15 cellular contexts compared by ENCODE assay signal in the genomic region with DNA sequence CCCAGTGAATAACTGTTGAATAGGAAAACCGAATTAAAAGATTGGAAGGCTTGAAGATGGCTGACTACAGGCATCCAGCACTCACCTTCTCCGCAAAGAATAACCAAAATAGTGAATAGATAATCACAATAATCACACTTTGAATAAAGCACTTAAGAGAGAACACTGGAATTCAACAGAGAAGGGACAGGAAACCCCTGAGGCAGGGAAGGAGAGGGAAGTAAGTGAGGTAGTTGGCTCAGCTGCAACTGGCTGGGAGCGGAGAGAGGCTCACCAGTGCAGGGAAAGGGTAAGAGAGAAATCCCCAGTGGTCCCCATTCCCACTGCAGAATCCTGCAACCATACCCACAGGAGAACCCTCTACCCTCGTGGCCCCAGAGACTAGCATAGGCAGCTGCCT.
DNase-seq lines count a peak whose midpoint lies in the region; ATAC-seq and TF ChIP-seq lines count a peak whose summit lies in the region.
"Had no signal": no experiment of that assay in that cellular context is flagged by ENCODE, and none has a peak within 500 bp of the region (broad histone marks: within the 10 kb centered on the region; RNA-seq: fewer than 3 reads in every experiment).

No MANE protein-coding gene starts in this region.

- H3K4me3 ChIP-seq in ACC112 (ENCODE audit: low read depth, low read length), result no peak overlapping the region
- no peak overlapping the region for H3K4me3 ChIP-seq in IMR-90 (ENCODE audit: insufficient read depth, low read depth, low read length)
- no peak overlapping the region for H3K4me3 ChIP-seq in osteoblast (ENCODE audit: insufficient read depth, low read length)
- no peak overlapping the region for H3K4me3 ChIP-seq in smooth muscle cell

- no peak for TF ChIP-seq POLR2A in IMR-90 (IDR thresholded peaks at IDR 0.05; ENCODE audit: low read depth, low read length)

- H4K20me1 ChIP-seq in IMR-90 (ENCODE audit: insufficient read depth, low read length) (no peaks in the 10 kb centered on the region), osteoblast (ENCODE audit: insufficient read depth, low read length) (no peaks in the 10 kb centered on the region), smooth muscle cell (ENCODE audit: low read depth) (no peaks in the 10 kb centered on the region)

- H3K27me3 ChIP-seq in ACC112 (ENCODE audit: insufficient read depth, low read length), result no peaks in the 10 kb centered on the region
- H3K27me3 ChIP-seq in IMR-90 (ENCODE audit: control insufficient read depth, insufficient read depth, low read length), result no peaks in the 10 kb centered on the region
- no peaks in the 10 kb centered on the region for H3K27me3 ChIP-seq in osteoblast (ENCODE audit: insufficient read depth, low read length)
- no peaks in the 10 kb centered on the region for H3K27me3 ChIP-seq in smooth muscle cell (ENCODE audit: low read depth)
- H3K27me3 ChIP-seq: BE2C had no signal

- H3K27ac ChIP-seq in ACC112 (ENCODE audit: low read depth, low read length) (no peak overlapping the region), IMR-90 (ENCODE audit: insufficient read depth, low read length) (no peak overlapping the region), osteoblast (ENCODE audit: low read depth, low read length) (no peak overlapping the region), smooth muscle cell (ENCODE audit: low read depth) (no peak overlapping the region)
- H3K27ac ChIP-seq: C4-2B, HL-60 had no signal

- WGBS in IMR-90 (ENCODE audit: extremely low coverage in 2 of 2, insufficient read length in 1 of 2), 2 experiments, result no CpG with 5 or more reads among the region's 4 CpGs
- WGBS in smooth muscle cell (ENCODE audit: low lambda C conversion rate), result 87% methylated on average over 4 of the region's 4 CpGs

- H2AK5ac ChIP-seq in IMR-90 (ENCODE audit: low read depth, low read length), result peak overlapping the region; percentile 97

- peak overlapping the region; percentile 40; the same call in 1 of the 2 replicates for H3K23ac ChIP-seq in IMR-90 (ENCODE audit: low read depth, low read length)

- peak overlapping the region; percentile 78 to 81 for H4K8ac ChIP-seq in IMR-90 (ENCODE audit: low read depth in 2 of 2, low read length in 2 of 2)

- H2AFZ ChIP-seq in ACC112 (ENCODE audit: low read length, unreplicated experiment) (peak overlapping the region; percentile 43), IMR-90 (replicated peaks; ENCODE audit: low read length, poor library complexity) (peak overlapping the region; percentile 35), osteoblast (ENCODE audit: low read length) (peak overlapping the region; percentile 36), smooth muscle cell (ENCODE audit: low read depth) (no peak overlapping the region)

- in situ Hi-C loops in IMR-90 (cut with MboI; ENCODE audit: low sequenced_read_pairs), result no loop called here

- dilution Hi-C loops in IMR-90 (cut with HindIII; ENCODE audit: low sequenced_read_pairs, unreplicated experiment), result no loop called here

- peak overlapping the region; percentile 64 for H3K14ac ChIP-seq in IMR-90 (replicated peaks; ENCODE audit: low read depth, low read length)

- H2BK15ac ChIP-seq in IMR-90 (ENCODE audit: low read depth, low read length), result peak overlapping the region; percentile 98; the same call in 2 of the 3 replicates

- H4K5ac ChIP-seq in IMR-90 (ENCODE audit: low read depth, low read length), result peak overlapping the region; percentile 1

- H3K4me2 ChIP-seq in IMR-90 (ENCODE audit: low read depth, low read length), result no peak overlapping the region
- H3K4me2 ChIP-seq in osteoblast (ENCODE audit: insufficient read depth, low read length), result no peak overlapping the region
- no peak overlapping the region for H3K4me2 ChIP-seq in smooth muscle cell

- no peaks in the 10 kb centered on the region for H3F3A ChIP-seq in smooth muscle cell (ENCODE audit: low read depth)

- peak overlapping the region; percentile 73 for H3K4ac ChIP-seq in IMR-90 (ENCODE audit: low read depth, low read length)

- H3K79me2 ChIP-seq in ACC112 (ENCODE audit: control insufficient read depth, insufficient read depth, low read length, unreplicated experiment) (no peaks in the 10 kb centered on the region), osteoblast (ENCODE audit: insufficient read depth, low read length) (no peaks in the 10 kb centered on the region), smooth muscle cell (ENCODE audit: low read depth) (no peaks in the 10 kb centered on the region)

- H3K9me3 ChIP-seq in IMR-90 (ENCODE audit: control insufficient read depth, insufficient read depth, low read length), result no peaks in the 10 kb centered on the region
- H3K9me3 ChIP-seq in osteoblast (ENCODE audit: low read depth, low read length), result no peaks in the 10 kb centered on the region
- H3K9me3 ChIP-seq in smooth muscle cell (replicated peaks; ENCODE audit: low read depth), result no peaks in the 10 kb centered on the region
- H3K9me3 ChIP-seq: BE2C had no signal

- H4K91ac ChIP-seq in IMR-90 (ENCODE audit: insufficient read depth, low read depth, low read length), result peak overlapping the region; percentile 78

- H3K79me1 ChIP-seq in IMR-90 (ENCODE audit: low read depth in 1 of 2, low read length in 2 of 2), result peaks cover 0 to 25% of the 10 kb centered on the region in 2 experiments; a peak in 3 of 4 replicates

- no peak for TF ChIP-seq CTCF in IMR-90 (conservative IDR thresholded peaks at IDR 0.05; ENCODE audit: low read depth, low read length)
- TF ChIP-seq CTCF in osteoblast (IDR thresholded peaks at IDR 0.05; ENCODE audit: extremely low read depth, low read depth, low read length), result no peak
- TF ChIP-seq CTCF in smooth muscle cell (IDR thresholded peaks at IDR 0.05; ENCODE audit: borderline replicate concordance, insufficient read depth, poor library complexity, severe bottlenecking), result no peak

- peaks cover 25% of the 10 kb centered on the region for H3K9me1 ChIP-seq in IMR-90 (ENCODE audit: insufficient read depth, low read length)

- DNase-seq in IMR-90 (no peak), dermis blood vessel endothelial cell (peak; percentile 19), osteoblast (ENCODE audit: insufficient read length, low spot score, missing footprints) (no peak), DMS153 (lab: John Stamatoyannopoulos, UW) (no peak), ureter (ENCODE audit: low spot score) (no peak), smooth muscle cell (lab: John Stamatoyannopoulos, UW; ENCODE audit: unreplicated experiment) (no peak), NCI-H1417 treated with DMSO at 0.1 percent for 48 hours (lab: John Stamatoyannopoulos, UW) (no peak)
- DNase-seq: BE2C; CD4-positive, alpha-beta memory T cell; DND-41; GF-D8 had no signal

- intact Hi-C loops in IMR-90 (cut with micrococcal nuclease), result no loop called here

- H3K56ac ChIP-seq in IMR-90 (ENCODE audit: extremely low read depth, insufficient read depth, low read length), result no peak overlapping the region

- no peak for ATAC-seq in IMR-90 (ENCODE audit: low read depth)
- ATAC-seq: HCT116 had no signal

- no peak overlapping the region for H3K9ac ChIP-seq in IMR-90 (ENCODE audit: low read depth, low read length)
- H3K9ac ChIP-seq in smooth muscle cell (ENCODE audit: low read depth), result no peak overlapping the region

- TF ChIP-seq RAD21 in IMR-90 (IDR thresholded peaks at IDR 0.05; ENCODE audit: low read length), result no peak

- no peak overlapping the region for H2AK9ac ChIP-seq in IMR-90 (replicated peaks; ENCODE audit: low read depth, low read length, poor library complexity)

- H2BK5ac ChIP-seq in IMR-90 (ENCODE audit: low read depth, low read length, poor library complexity, severe bottlenecking), result peak overlapping the region; percentile 25

- H2BK20ac ChIP-seq in IMR-90 (ENCODE audit: low read depth, low read length), result peak overlapping the region; percentile 86

- peak overlapping the region; percentile 90 for H2BK120ac ChIP-seq in IMR-90 (ENCODE audit: low read depth, low read length)

- POLR2A ChIA-PET in IMR-90 (lab: Charles Lee; ENCODE audit: unreplicated experiment), result no interaction called here

- no peaks in the 10 kb centered on the region for H3K36me3 ChIP-seq in ACC112 (ENCODE audit: insufficient read depth, low read length)
- no peaks in the 10 kb centered on the region for H3K36me3 ChIP-seq in IMR-90 (ENCODE audit: control insufficient read depth, insufficient read depth, low read length)
- H3K36me3 ChIP-seq in osteoblast (ENCODE audit: insufficient read depth, low read length), result no peaks in the 10 kb centered on the region
- no peaks in the 10 kb centered on the region for H3K36me3 ChIP-seq in smooth muscle cell (ENCODE audit: low read depth)
- H3K36me3 ChIP-seq: BE2C had no signal

- no TSS peak for BruUV-seq in IMR-90 (replicated peaks; lab: Mats Ljungman, UMichigan)

- CTCF ChIA-PET in IMR-90 (lab: Yijun Ruan, JAX), result no interaction called here

- H3K18ac ChIP-seq in IMR-90 (ENCODE audit: low read depth, low read length), result peak overlapping the region; percentile 38

- H3K4me1 ChIP-seq in ACC112 (ENCODE audit: control insufficient read depth, insufficient read depth, low read length, unreplicated experiment), result peaks cover 48% of the 10 kb centered on the region
- H3K4me1 ChIP-seq in IMR-90 (ENCODE audit: control insufficient read depth, insufficient read depth, low read length), result peaks cover 11% of the 10 kb centered on the region
- H3K4me1 ChIP-seq in osteoblast (ENCODE audit: insufficient read depth, low read length), result peaks cover 34% of the 10 kb centered on the region
- H3K4me1 ChIP-seq in smooth muscle cell (ENCODE audit: low read depth), result peaks cover 7% of the 10 kb centered on the region

TF ChIP-seq in IMR-90, 13 proteins besides CTCF, POLR2A, EP300 and RAD21 (continues in another document):
- TF ChIP-seq NFE2L2 (IDR thresholded peaks at IDR 0.05; ENCODE audit: low read depth, low read length), result no peak
- no peak for TF ChIP-seq MAFK (IDR thresholded peaks at IDR 0.05; ENCODE audit: low read depth, low read length)
- no peak for TF ChIP-seq CEBPB (IDR thresholded peaks at IDR 0.05; ENCODE audit: low read depth, low read length)
- TF ChIP-seq BHLHE40 (IDR thresholded peaks at IDR 0.05; ENCODE audit: low read depth, low read length), result no peak
- TF ChIP-seq RCOR1 (IDR thresholded peaks at IDR 0.05; ENCODE audit: insufficient replicate concordance, low read length), result no peak
- TF ChIP-seq SMC3 (IDR thresholded peaks at IDR 0.05; ENCODE audit: low read depth, low read length), result no peak
- no peak for TF ChIP-seq MXI1 (IDR thresholded peaks at IDR 0.05; ENCODE audit: borderline replicate concordance, low read depth, low read length)
- TF ChIP-seq, protein P1, sequence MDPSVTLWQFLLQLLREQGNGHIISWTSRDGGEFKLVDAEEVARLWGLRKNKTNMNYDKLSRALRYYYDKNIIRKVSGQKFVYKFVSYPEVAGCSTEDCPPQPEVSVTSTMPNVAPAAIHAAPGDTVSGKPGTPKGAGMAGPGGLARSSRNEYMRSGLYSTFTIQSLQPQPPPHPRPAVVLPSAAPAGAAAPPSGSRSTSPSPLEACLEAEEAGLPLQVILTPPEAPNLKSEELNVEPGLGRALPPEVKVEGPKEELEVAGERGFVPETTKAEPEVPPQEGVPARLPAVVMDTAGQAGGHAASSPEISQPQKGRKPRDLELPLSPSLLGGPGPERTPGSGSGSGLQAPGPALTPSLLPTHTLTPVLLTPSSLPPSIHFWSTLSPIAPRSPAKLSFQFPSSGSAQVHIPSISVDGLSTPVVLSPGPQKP (IDR thresholded peaks at IDR 0.05; ENCODE audit: borderline replicate concordance, low read depth, low read length), result no peak
